ENCODE assay signal across 32 cellular contexts in the genomic region with DNA sequence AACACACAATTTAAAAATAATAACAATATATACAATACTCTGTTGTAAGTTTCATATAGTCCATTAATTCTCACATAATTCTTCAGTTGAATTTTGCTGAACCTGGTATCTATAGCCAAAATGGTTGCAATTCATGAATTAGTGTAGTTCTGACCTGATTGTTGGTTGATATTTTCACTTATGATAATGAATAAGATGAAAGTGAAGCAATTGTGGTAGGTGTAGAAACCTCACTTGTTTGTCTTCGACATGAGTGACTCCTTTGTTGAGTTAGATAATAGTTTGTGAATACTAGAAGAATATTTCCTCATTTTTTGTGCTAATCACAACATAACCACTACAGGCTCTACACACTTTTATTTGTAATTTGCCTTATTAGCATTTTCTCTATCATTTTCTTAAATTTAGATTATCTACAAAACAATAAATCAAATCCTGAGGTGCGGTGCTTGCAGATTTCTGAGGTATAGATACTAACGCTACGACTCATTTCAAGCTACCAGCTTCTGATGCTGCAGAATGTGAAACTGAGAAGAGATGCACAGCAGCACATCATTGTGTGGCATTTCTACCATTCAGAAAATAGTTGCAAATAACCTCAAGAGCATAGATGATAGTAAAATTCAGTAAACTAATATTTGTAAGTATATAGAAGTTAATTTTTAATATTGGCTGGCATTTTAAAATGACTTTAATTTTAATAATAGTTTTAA.
DNase-seq lines count a peak whose midpoint lies in the region; ATAC-seq, FAIRE-seq and TF ChIP-seq lines count a peak whose summit lies in the region.
"Had no signal": no experiment of that assay in that cellular context is flagged by ENCODE, and none has a peak within 500 bp of the region (broad histone marks: within the 10 kb centered on the region; RNA-seq: fewer than 3 reads in every experiment).

No MANE protein-coding gene starts in this region.

- DNase-seq in GM12878 (ENCODE audit: low read depth, low spot score) (no peak), iPS-NIHi11 (ENCODE audit: low spot score) (no peak), NCI-H524 (lab: John Stamatoyannopoulos, UW) (no peak), NCI-H82 treated with DMSO at 0.1 percent for 48 hours (lab: John Stamatoyannopoulos, UW; ENCODE audit: unreplicated experiment) (no peak)
- DNase-seq: activated CD4-positive, alpha-beta T cell treated with anti-CD3 and anti-CD28 coated beads for 36 hours; activated naive CD4-positive, alpha-beta T cell; activated T-cell treated with anti-CD3 and anti-CD28 coated beads, Interleukin-2, amount 50 U/mL, for 4 hours; C1 segment of cervical spinal cord; Caco-2; central memory CD4-positive, alpha-beta T cell; DMS79; foreskin keratinocyte; GDM1; H9; KBM-7; left colon; mammary epithelial cell; MM.1S; NCI-H1436; NCI-H774; pancreas; retina; small intestine; T-helper 17 cell had no signal

- no peaks in the 10 kb centered on the region for H3K79me2 ChIP-seq in GM12878 (ENCODE audit: control insufficient read depth, insufficient read depth, low read length)

- H3K36me3 ChIP-seq in GM12878 (ENCODE audit: control insufficient read depth in 2 of 2, insufficient read depth in 2 of 2, low read length in 1 of 2): no peaks in the 10 kb centered on the region
- H3K36me3 ChIP-seq: esophagus muscularis mucosa, pancreas, thoracic aorta had no signal

- POLR2A ChIA-PET in GM12878 (lab: Charles Lee): no interaction called here

- no peak overlapping the region for H3K27ac ChIP-seq in GM12878 (ENCODE audit: control insufficient read depth, insufficient read depth)
- H3K27ac ChIP-seq: esophagus muscularis mucosa, foreskin keratinocyte, pancreas, SK-N-MC, thoracic aorta had no signal

- no peak overlapping the region for H3K4me3 ChIP-seq in GM12878
- H3K4me3 ChIP-seq: esophagus muscularis mucosa, pancreas, SK-N-MC, thoracic aorta had no signal

- BruUV-seq in GM12878 (replicated peaks; lab: Mats Ljungman, UMichigan): no TSS peak

- no peak for TF ChIP-seq EP300 in GM12878 (IDR thresholded peaks at IDR 0.05; ENCODE audit: borderline replicate concordance in 1 of 2, control insufficient read depth in 1 of 2, low read depth in 2 of 2, low read length in 2 of 2)

- no peaks in the 10 kb centered on the region for H4K20me1 ChIP-seq in GM12878 (ENCODE audit: control insufficient read depth, insufficient read depth)

- intact Hi-C loops in GM12878 (cut with micrococcal nuclease; ENCODE audit: unreplicated experiment): no loop called here

- in situ Hi-C loops in GM12878 (cut with MboI): no loop called here

- FAIRE-seq in GM12878 (lab: Jason Lieb, UNC): no peak
- FAIRE-seq: HTR-8/SVneo, pancreas, small intestine, urothelium cell line had no signal

- ATAC-seq in GM18909 (IDR thresholded peaks at IDR 0.05; ENCODE audit: poor library complexity, unreplicated experiment) (peak; percentile 86), GM21528 (IDR thresholded peaks at IDR 0.05; ENCODE audit: low FRiP score, unreplicated experiment) (peak; percentile 86), HG03064 (IDR thresholded peaks at IDR 0.05; ENCODE audit: low read depth, unreplicated experiment) (peak; percentile 88), GM12878 (peak; percentile 77)
- ATAC-seq: activated CD4-positive, alpha-beta T cell treated with anti-CD3 and anti-CD28 coated beads for 36 hours; activated T-cell treated with anti-CD3 and anti-CD28 coated beads, Interleukin-2, amount 50 U/mL, for 4 hours; foreskin keratinocyte; left colon; pancreas; T-helper 17 cell had no signal

- 39% methylated on average over 4 of the region's 4 CpGs for WGBS in GM12878 (ENCODE audit: insufficient coverage, insufficient replicate concordance, low lambda C conversion rate, missing lambda C conversion rate)

- no peak for TF ChIP-seq POLR2A in GM12878 (IDR thresholded peaks at IDR 0.05; ENCODE audit: low read depth, low read length)

- H3K9ac ChIP-seq in GM12878 (ENCODE audit: control insufficient read depth, insufficient read depth, low read length): no peak overlapping the region

- H3K9me3 ChIP-seq in GM12878 (replicated peaks; ENCODE audit: control insufficient read depth, insufficient read depth, low read length): no peaks in the 10 kb centered on the region
- H3K9me3 ChIP-seq: pancreas had no signal

- TF ChIP-seq CTCF in GM12878 (IDR thresholded peaks at IDR 0.05 in 2 of 3, conservative IDR thresholded peaks at IDR 0.05 in 1 of 3; ENCODE audit: control insufficient read depth in 2 of 3, extremely low read depth in 1 of 3, insufficient read depth in 1 of 3, low read depth in 3 of 3, low read length in 3 of 3): no peak

- RAD21 ChIA-PET in GM12878 (lab: Charles Lee; ENCODE audit: unreplicated experiment): interaction anchor here (1.3 to 2.2 kb wide), 4 partner anchors 8 to 75 kb away, joined by 3 to 7 read pairs (median 6); no protein-coding TSS in a partner anchor

- no peak overlapping the region for H2AFZ ChIP-seq in GM12878 (ENCODE audit: control insufficient read depth, low read depth, low read length)

- no peaks in the 10 kb centered on the region for H3K27me3 ChIP-seq in GM12878 (replicated peaks in 1 of 2; ENCODE audit: control insufficient read depth in 2 of 2, insufficient read depth in 2 of 2, low read length in 1 of 2)
- H3K27me3 ChIP-seq: esophagus muscularis mucosa, foreskin keratinocyte, pancreas had no signal

- H3K4me1 ChIP-seq in GM12878 (ENCODE audit: control insufficient read depth, insufficient read depth, low read length): no peaks in the 10 kb centered on the region
- H3K4me1 ChIP-seq: Caco-2, esophagus muscularis mucosa, foreskin keratinocyte, pancreas had no signal

- no peak for TF ChIP-seq RAD21 in GM12878 (IDR thresholded peaks at IDR 0.05; ENCODE audit: insufficient read depth, low read depth, low read length)

- SMC1A ChIA-PET in GM12878 (lab: Charles Lee; ENCODE audit: uncharacterized antibody, unreplicated experiment): interaction anchor here (0.9 to 5.1 kb wide), 4 partner anchors 9 to 43 kb away, joined by 3 to 31 read pairs (median 5); no protein-coding TSS in a partner anchor

- CTCF ChIA-PET in GM12878 (lab: Yijun Ruan, JAX): interaction anchor here (1.3 kb wide), 1 partner anchor 8 kb away, joined by 5 read pairs; no protein-coding TSS in a partner anchor

- H3K4me2 ChIP-seq in GM12878 (ENCODE audit: control insufficient read depth, insufficient read depth): no peak overlapping the region

TF ChIP-seq in GM12878, 131 proteins besides CTCF, POLR2A, EP300 and RAD21:
- TF ChIP-seq, protein P1, sequence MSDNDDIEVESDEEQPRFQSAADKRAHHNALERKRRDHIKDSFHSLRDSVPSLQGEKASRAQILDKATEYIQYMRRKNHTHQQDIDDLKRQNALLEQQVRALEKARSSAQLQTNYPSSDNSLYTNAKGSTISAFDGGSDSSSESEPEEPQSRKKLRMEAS (IDR thresholded peaks at IDR 0.05; ENCODE audit: low read depth, low read length): no peak
- TF ChIP-seq CBX5 (IDR thresholded peaks at IDR 0.05; ENCODE audit: low read depth) (no peak), CREB1 (IDR thresholded peaks at IDR 0.05; ENCODE audit: low read depth) (no peak)
TF ChIP-seq in GM12878: peak in this region for 0.
